In genomic region chr19:49590071-49590970, GRCh38 we compare ENCODE assay signal across 1 cellular context.
TF ChIP-seq lines count a peak whose summit lies in the region.

No MANE protein-coding gene starts in this region.

TF ChIP-seq in HepG2, 621 proteins besides CTCF, POLR2A, EP300 and RAD21 (continued from another document and continues in another):
- no peak for TF ChIP-seq ZNF512B (CRISPR knock-in tag; IDR thresholded peaks at IDR 0.05; ENCODE audit: borderline replicate concordance)
- no peak for TF ChIP-seq EHMT2 (IDR thresholded peaks at IDR 0.05; ENCODE audit: borderline replicate concordance, low read depth, low read length)
- no peak; the same call in 1 of the 2 replicates for TF ChIP-seq CCDC6 (CRISPR knock-in tag; IDR thresholded peaks at IDR 0.05)
- TF ChIP-seq ETV6 (CRISPR knock-in tag; conservative IDR thresholded peaks at IDR 0.05) = peak; percentile 62; the same call in 1 of the 2 replicates
- TF ChIP-seq RAD51 (IDR thresholded peaks at IDR 0.05; ENCODE audit: borderline replicate concordance) = no peak
- no peak for TF ChIP-seq SMYD3 (CRISPR knock-in tag; IDR thresholded peaks at IDR 0.05)
- TF ChIP-seq ZNF337 (CRISPR knock-in tag; IDR thresholded peaks at IDR 0.05; ENCODE audit: borderline replicate concordance, low read depth) = peak; percentile 71; the same call in 1 of the 2 replicates
- no peak; the same call in 1 of the 2 replicates for TF ChIP-seq KDM2A (CRISPR knock-in tag; IDR thresholded peaks at IDR 0.05; ENCODE audit: borderline replicate concordance, low read depth)
- peak; percentile 63 for TF ChIP-seq ASH2L (IDR thresholded peaks at IDR 0.05; ENCODE audit: insufficient read length, low read depth, low read length)
- TF ChIP-seq, protein P1, sequence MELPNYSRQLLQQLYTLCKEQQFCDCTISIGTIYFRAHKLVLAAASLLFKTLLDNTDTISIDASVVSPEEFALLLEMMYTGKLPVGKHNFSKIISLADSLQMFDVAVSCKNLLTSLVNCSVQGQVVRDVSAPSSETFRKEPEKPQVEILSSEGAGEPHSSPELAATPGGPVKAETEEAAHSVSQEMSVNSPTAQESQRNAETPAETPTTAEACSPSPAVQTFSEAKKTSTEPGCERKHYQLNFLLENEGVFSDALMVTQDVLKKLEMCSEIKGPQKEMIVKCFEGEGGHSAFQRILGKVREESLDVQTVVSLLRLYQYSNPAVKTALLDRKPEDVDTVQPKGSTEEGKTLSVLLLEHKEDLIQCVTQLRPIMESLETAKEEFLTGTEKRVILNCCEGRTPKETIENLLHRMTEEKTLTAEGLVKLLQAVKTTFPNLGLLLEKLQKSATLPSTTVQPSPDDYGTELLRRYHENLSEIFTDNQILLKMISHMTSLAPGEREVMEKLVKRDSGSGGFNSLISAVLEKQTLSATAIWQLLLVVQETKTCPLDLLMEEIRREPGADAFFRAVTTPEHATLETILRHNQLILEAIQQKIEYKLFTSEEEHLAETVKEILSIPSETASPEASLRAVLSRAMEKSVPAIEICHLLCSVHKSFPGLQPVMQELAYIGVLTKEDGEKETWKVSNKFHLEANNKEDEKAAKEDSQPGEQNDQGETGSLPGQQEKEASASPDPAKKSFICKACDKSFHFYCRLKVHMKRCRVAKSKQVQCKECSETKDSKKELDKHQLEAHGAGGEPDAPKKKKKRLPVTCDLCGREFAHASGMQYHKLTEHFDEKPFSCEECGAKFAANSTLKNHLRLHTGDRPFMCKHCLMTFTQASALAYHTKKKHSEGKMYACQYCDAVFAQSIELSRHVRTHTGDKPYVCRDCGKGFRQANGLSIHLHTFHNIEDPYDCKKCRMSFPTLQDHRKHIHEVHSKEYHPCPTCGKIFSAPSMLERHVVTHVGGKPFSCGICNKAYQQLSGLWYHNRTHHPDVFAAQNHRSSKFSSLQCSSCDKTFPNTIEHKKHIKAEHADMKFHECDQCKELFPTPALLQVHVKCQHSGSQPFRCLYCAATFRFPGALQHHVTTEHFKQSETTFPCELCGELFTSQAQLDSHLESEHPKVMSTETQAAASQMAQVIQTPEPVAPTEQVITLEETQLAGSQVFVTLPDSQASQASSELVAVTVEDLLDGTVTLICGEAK (IDR thresholded peaks at IDR 0.05) = no peak
- TF ChIP-seq, protein P1 (CRISPR knock-in tag; IDR thresholded peaks at IDR 0.05) = peak; percentile 31; the same call in 1 of the 2 replicates
- no peak for TF ChIP-seq ZNF570 (CRISPR knock-in tag; IDR thresholded peaks at IDR 0.05; ENCODE audit: borderline replicate concordance)
- no peak for TF ChIP-seq ZNF615 (CRISPR knock-in tag; IDR thresholded peaks at IDR 0.05; ENCODE audit: borderline replicate concordance)
- peak; percentile 78; the same call in 1 of the 2 replicates for TF ChIP-seq DZIP1 (CRISPR knock-in tag; IDR thresholded peaks at IDR 0.05)
- TF ChIP-seq YEATS4 (CRISPR knock-in tag; IDR thresholded peaks at IDR 0.05; ENCODE audit: borderline replicate concordance) = peak; percentile 68
- TF ChIP-seq ESRRA (CRISPR knock-in tag; IDR thresholded peaks at IDR 0.05; ENCODE audit: low read depth) = peak; percentile 56; the same call in 1 of the 2 replicates
- no peak for TF ChIP-seq TCF12 (IDR thresholded peaks at IDR 0.05)
- 0 out of 2 replicates have a peak, but pooled peaks have one; percentile 20 for TF ChIP-seq TCF12 (CRISPR knock-in tag; IDR thresholded peaks at IDR 0.05)
- TF ChIP-seq ZBTB44 (CRISPR knock-in tag; IDR thresholded peaks at IDR 0.05) = no peak
- TF ChIP-seq SIX1 (CRISPR knock-in tag; IDR thresholded peaks at IDR 0.05; ENCODE audit: borderline replicate concordance) = peak; percentile 21; the same call in 1 of the 2 replicates
- TF ChIP-seq ZMYM3 (CRISPR knock-in tag; IDR thresholded peaks at IDR 0.05) = no peak; the same call in 1 of the 2 replicates
- TF ChIP-seq LRRFIP1 (CRISPR knock-in tag; conservative IDR thresholded peaks at IDR 0.05) = no peak
- no peak for TF ChIP-seq ZNF12 (CRISPR knock-in tag; IDR thresholded peaks at IDR 0.05)
- 0 out of 2 replicates have a peak, but pooled peaks have one; percentile 28 for TF ChIP-seq KMT2B (CRISPR knock-in tag; IDR thresholded peaks at IDR 0.05)
- TF ChIP-seq, protein P2, sequence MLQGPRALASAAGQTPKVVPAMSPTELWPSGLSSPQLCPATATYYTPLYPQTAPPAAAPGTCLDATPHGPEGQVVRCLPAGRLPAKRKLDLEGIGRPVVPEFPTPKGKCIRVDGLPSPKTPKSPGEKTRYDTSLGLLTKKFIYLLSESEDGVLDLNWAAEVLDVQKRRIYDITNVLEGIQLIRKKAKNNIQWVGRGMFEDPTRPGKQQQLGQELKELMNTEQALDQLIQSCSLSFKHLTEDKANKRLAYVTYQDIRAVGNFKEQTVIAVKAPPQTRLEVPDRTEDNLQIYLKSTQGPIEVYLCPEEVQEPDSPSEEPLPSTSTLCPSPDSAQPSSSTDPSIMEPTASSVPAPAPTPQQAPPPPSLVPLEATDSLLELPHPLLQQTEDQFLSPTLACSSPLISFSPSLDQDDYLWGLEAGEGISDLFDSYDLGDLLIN (CRISPR knock-in tag; IDR thresholded peaks at IDR 0.05; ENCODE audit: borderline replicate concordance) = no peak
- TF ChIP-seq NAIF1 (CRISPR knock-in tag; IDR thresholded peaks at IDR 0.05; ENCODE audit: borderline replicate concordance) = no peak
- no peak for TF ChIP-seq ZNF275 (CRISPR knock-in tag; IDR thresholded peaks at IDR 0.05; ENCODE audit: borderline replicate concordance)
- peak; percentile 71; the same call in 1 of the 2 replicates for TF ChIP-seq ZNF703 (CRISPR knock-in tag; IDR thresholded peaks at IDR 0.05; ENCODE audit: borderline replicate concordance)
- TF ChIP-seq ZBTB49 (CRISPR knock-in tag; IDR thresholded peaks at IDR 0.05; ENCODE audit: borderline replicate concordance) = peak; percentile 29; the same call in 1 of the 2 replicates
